In genomic region chr17:44309472-44309871, GRCh38 we compare ENCODE assay signal across 14 cellular contexts. TPM values are rescaled to one million over a fixed set of nuclear protein-coding genes. Genes with fewer than 3 reads are reported as not detected.
DNase-seq lines count a peak whose midpoint lies in the region; ATAC-seq, FAIRE-seq and TF ChIP-seq lines count a peak whose summit lies in the region.
"Had no signal": no experiment of that assay in that cellular context is flagged by ENCODE, and none has a peak within 500 bp of the region (broad histone marks: within the 10 kb centered on the region; RNA-seq: fewer than 3 reads in every experiment).

No MANE protein-coding gene starts in this region.

- H3K27me3 Mint-ChIP-seq in Calu3 (ENCODE audit: unreplicated experiment) (peaks cover 90% of the 10 kb centered on the region), memory B cell (peaks cover 31% of the 10 kb centered on the region)
- H3K27me3 Mint-ChIP-seq in activated T-helper 1 cell treated with anti-CD3 and anti-CD28 coated beads, Interleukin-12 subunit alpha, Interleukin-12 subunit beta, Interleukin-2, Interleukin-4 antibody, amounts not matched to agents 30 ng/mL and 10 ng/mL and 1 ng/mL, durations not matched to agents 14 hours and 24 hours and 36 hours (ENCODE audit: insufficient read depth): peaks cover 36% of the 10 kb centered on the region

- no peak overlapping the region; the same call in 2 of the 3 replicates for H3K4me2 ChIP-seq in A549

- H3K4me1 Mint-ChIP-seq in Calu3 (ENCODE audit: low read depth, unreplicated experiment): peaks cover 11% of the 10 kb centered on the region
- H3K4me1 Mint-ChIP-seq in activated T-helper 1 cell treated with anti-CD3 and anti-CD28 coated beads, Interleukin-12 subunit alpha, Interleukin-12 subunit beta, Interleukin-2, Interleukin-4 antibody, amounts not matched to agents 30 ng/mL and 10 ng/mL and 1 ng/mL, durations not matched to agents 14 hours and 24 hours and 36 hours (ENCODE audit: low read depth): no peaks in the 10 kb centered on the region
- H3K4me1 Mint-ChIP-seq in memory B cell: peaks cover 19% of the 10 kb centered on the region

- H3K27ac ChIP-seq in A549: no peak overlapping the region

- no peak overlapping the region for H3K4me3 ChIP-seq in A549

- 59% methylated on average over 5 of the region's 5 CpGs for WGBS in A549 (ENCODE audit: missing lambda C conversion rate)

- CTCF ChIA-PET in A549 (lab: Yijun Ruan, JAX): interaction anchor here (0.6 to 4.5 kb wide), 12 partner anchors 9 to 99 kb away, joined by 3 to 31 read pairs (median 4); partner anchors contain the start of gene SLC25A39
- CTCF ChIA-PET in Calu3 (lab: Charles Lee): interaction anchor here (0.6 to 1.8 kb wide), 4 partner anchors 14 to 91 kb away, joined by 3 to 5 read pairs (median 4); no protein-coding TSS in a partner anchor

- POLR2A ChIA-PET in A549 (lab: Yijun Ruan, JAX): interaction anchor here (0.9 kb wide), 1 partner anchor 88 kb away, joined by 4 read pairs; no protein-coding TSS in a partner anchor

- TF ChIP-seq RAD21 in A549 (conservative IDR thresholded peaks at IDR 0.05 in 1 of 2, IDR thresholded peaks at IDR 0.05 in 1 of 2): no peak

- H3K36me3 Mint-ChIP-seq in Calu3 (ENCODE audit: insufficient read depth, unreplicated experiment): peaks cover 15% of the 10 kb centered on the region
- H3K36me3 Mint-ChIP-seq in activated T-helper 1 cell treated with anti-CD3 and anti-CD28 coated beads, Interleukin-12 subunit alpha, Interleukin-12 subunit beta, Interleukin-2, Interleukin-4 antibody, amounts not matched to agents 30 ng/mL and 10 ng/mL and 1 ng/mL, durations not matched to agents 14 hours and 24 hours and 36 hours (ENCODE audit: low read depth): no peaks in the 10 kb centered on the region
- peaks cover 1% of the 10 kb centered on the region for H3K36me3 Mint-ChIP-seq in memory B cell

- TF ChIP-seq EP300 in A549 (IDR thresholded peaks at IDR 0.05): no peak

- H3K27ac Mint-ChIP-seq in Calu3 (ENCODE audit: unreplicated experiment) (no peak overlapping the region), memory B cell (no peak overlapping the region)
- no peak overlapping the region for H3K27ac Mint-ChIP-seq in activated T-helper 1 cell treated with anti-CD3 and anti-CD28 coated beads, Interleukin-12 subunit alpha, Interleukin-12 subunit beta, Interleukin-2, Interleukin-4 antibody, amounts not matched to agents 30 ng/mL and 10 ng/mL and 1 ng/mL, durations not matched to agents 14 hours and 24 hours and 36 hours
- H3K27ac Mint-ChIP-seq: activated CD8-positive, alpha-beta T cell treated with anti-CD3 and anti-CD28 coated beads for 36 hours; T-helper 2 cell treated with Interferon-gamma antibody and Interleukin-4, amounts not matched to agents 5 μg/mL and 100 μg/mL, for 36 hours had no signal

- no peaks in the 10 kb centered on the region for H3K9me3 ChIP-seq in A549
- H3K9me3 ChIP-seq: adrenal gland had no signal

- no peaks in the 10 kb centered on the region for H3K9me3 Mint-ChIP-seq in Calu3 (ENCODE audit: low read depth, unreplicated experiment)
- H3K9me3 Mint-ChIP-seq in activated T-helper 1 cell treated with anti-CD3 and anti-CD28 coated beads, Interleukin-12 subunit alpha, Interleukin-12 subunit beta, Interleukin-2, Interleukin-4 antibody, amounts not matched to agents 30 ng/mL and 10 ng/mL and 1 ng/mL, durations not matched to agents 14 hours and 24 hours and 36 hours: no peaks in the 10 kb centered on the region
- H3K9me3 Mint-ChIP-seq in memory B cell: no peaks in the 10 kb centered on the region
- H3K9me3 Mint-ChIP-seq: activated CD8-positive, alpha-beta T cell treated with anti-CD3 and anti-CD28 coated beads for 36 hours; T-helper 2 cell treated with Interferon-gamma antibody and Interleukin-4, amounts not matched to agents 5 μg/mL and 100 μg/mL, for 36 hours had no signal

- no peak for TF ChIP-seq CTCF in A549 (IDR thresholded peaks at IDR 0.05)
- peak; percentile 31 for TF ChIP-seq CTCF in Calu3 (IDR thresholded peaks at IDR 0.05; ENCODE audit: unreplicated experiment)

- no TSS peak for BruUV-seq in Calu3 (replicated peaks; lab: Mats Ljungman, UMichigan)

- peaks cover 15% of the 10 kb centered on the region for H3K4me1 ChIP-seq in A549

- no peak overlapping the region for H3K4me3 Mint-ChIP-seq in Calu3 (ENCODE audit: low read depth, unreplicated experiment)
- peak overlapping the region; percentile 50 for H3K4me3 Mint-ChIP-seq in activated T-helper 1 cell treated with anti-CD3 and anti-CD28 coated beads, Interleukin-12 subunit alpha, Interleukin-12 subunit beta, Interleukin-2, Interleukin-4 antibody, amounts not matched to agents 30 ng/mL and 10 ng/mL and 1 ng/mL, durations not matched to agents 14 hours and 24 hours and 36 hours
- peak overlapping the region; percentile 51 for H3K4me3 Mint-ChIP-seq in memory B cell
- H3K4me3 Mint-ChIP-seq: T-helper 2 cell treated with Interferon-gamma antibody and Interleukin-4, amounts not matched to agents 5 μg/mL and 100 μg/mL, for 36 hours had no signal

- no peak for DNase-seq in A549 (ENCODE audit: low read depth in 1 of 2, low spot score in 1 of 2)
- DNase-seq in Calu3: peak; percentile 61
- no peak for DNase-seq in activated T-helper 1 cell treated with anti-CD3 and anti-CD28 coated beads, Interleukin-12 subunit alpha, Interleukin-12 subunit beta, Interleukin-2, Interleukin-4 antibody, amounts not matched to agents 30 ng/mL and 10 ng/mL and 1 ng/mL, durations not matched to agents 14 hours and 24 hours and 36 hours (ENCODE audit: low spot score)
- no peak for DNase-seq in memory B cell (ENCODE audit: low spot score in 2 of 2)
- DNase-seq in effector CD4-positive, alpha-beta T cell: no peak
- no peak for DNase-seq in NCI-H2107 (lab: John Stamatoyannopoulos, UW)
- DNase-seq: activated CD8-positive, alpha-beta T cell treated with anti-CD3 and anti-CD28 coated beads for 36 hours; effector memory CD4-positive, alpha-beta T cell had no signal

- TF ChIP-seq POLR2A in A549 (IDR thresholded peaks at IDR 0.05; ENCODE audit: low read length): no peak

- intact Hi-C loops in Calu3 (cut with micrococcal nuclease; ENCODE audit: unreplicated experiment): no loop called here
- intact Hi-C loops in activated T-helper 1 cell treated with anti-CD3 and anti-CD28 coated beads, Interleukin-12 subunit alpha, Interleukin-12 subunit beta, Interleukin-2, Interleukin-4 antibody, amounts not matched to agents 30 ng/mL and 10 ng/mL and 1 ng/mL, durations not matched to agents 14 hours and 24 hours and 36 hours (cut with micrococcal nuclease): loop anchor here (5.0 kb wide), 1 partner anchor 302 kb away; no protein-coding TSS in a partner anchor

- peak; percentile 1 to 15; a peak in 1 of 6 replicates for ATAC-seq in A549
- ATAC-seq in memory B cell (ENCODE audit: low read depth): no peak
- no peak for ATAC-seq in HG02642 (IDR thresholded peaks at IDR 0.05; ENCODE audit: poor library complexity, unreplicated experiment)
- no peak for ATAC-seq in GM19395 (IDR thresholded peaks at IDR 0.05; ENCODE audit: unreplicated experiment)

- FAIRE-seq in A549 (lab: Jason Lieb, UNC): no peak

RNA-seq across cellular contexts. Expression of gene RUNDC3A, which starts 1.1 kb away (rescaled TPM):
- polyA plus RNA-seq in A549 (2011; rRNA removed) (0.45 and 0.57 TPM in 2 replicates), A549 (2017; fragmentation: RNase III; extraction: RNeasy Plus Mini Kit Qiagen cat#74134 plus additional on column Dnase treatment) (0.21 to 0.48 TPM (median 0.22 TPM) in 3 replicates)
- 0.52 and 0.62 TPM in 2 replicates for polyA plus RNA-seq in A549 (2012; cell fraction: cytosol; rRNA removed)
- polyA plus RNA-seq in A549 (2012; cell fraction: nucleus; rRNA removed): 1.4 and 1.8 TPM in 2 replicates
- 0.33 and 0.54 TPM in 2 replicates for polyA minus RNA-seq in A549 (2011; rRNA and poly(A)+ RNA removed)
- 0.86 and 1.2 TPM in 2 replicates for total RNA-seq in Calu3 (2022)
- total RNA-seq in activated T-helper 1 cell treated with anti-CD3 and anti-CD28 coated beads, Interleukin-12 subunit alpha, Interleukin-12 subunit beta, Interleukin-2, Interleukin-4 antibody, amounts not matched to agents 30 ng/mL and 10 ng/mL and 1 ng/mL, durations not matched to agents 14 hours and 24 hours and 36 hours: 0.13 and 0.22 TPM in 2 replicates
- total RNA-seq: lung microvascular endothelial cell had no signal

RNA-seq across cellular contexts. Expression of gene SLC25A39, which starts 15.2 kb away (rescaled TPM):
- polyA plus RNA-seq in A549 (2011; rRNA removed): 80.9 and 90.1 TPM in 2 replicates
- 288 and 335 TPM in 2 replicates for polyA plus RNA-seq in A549 (2012; cell fraction: cytosol; rRNA removed)
- 507 and 616 TPM in 2 replicates for polyA plus RNA-seq in A549 (2012; cell fraction: nucleus; rRNA removed)
- polyA plus RNA-seq in A549 (2017; fragmentation: RNase III; extraction: RNeasy Plus Mini Kit Qiagen cat#74134 plus additional on column Dnase treatment): 147 to 154 TPM (median 150 TPM) in 3 replicates
- polyA minus RNA-seq in A549 (2011; rRNA and poly(A)+ RNA removed): 62.5 and 70.8 TPM in 2 replicates
- 271 and 297 TPM in 2 replicates for total RNA-seq in Calu3 (2022)
- 169 and 180 TPM in 2 replicates for total RNA-seq in activated T-helper 1 cell treated with anti-CD3 and anti-CD28 coated beads, Interleukin-12 subunit alpha, Interleukin-12 subunit beta, Interleukin-2, Interleukin-4 antibody, amounts not matched to agents 30 ng/mL and 10 ng/mL and 1 ng/mL, durations not matched to agents 14 hours and 24 hours and 36 hours

RNA-seq across cellular contexts. Expression of gene GRN, which starts 35.6 kb away (rescaled TPM):
- polyA plus RNA-seq in A549 (2011; rRNA removed) (111 and 147 TPM in 2 replicates), A549 (2017; fragmentation: RNase III; extraction: RNeasy Plus Mini Kit Qiagen cat#74134 plus additional on column Dnase treatment) (146 to 198 TPM (median 197 TPM) in 3 replicates)
- polyA plus RNA-seq in A549 (2012; cell fraction: cytosol; rRNA removed): 216 and 242 TPM in 2 replicates
- polyA plus RNA-seq in A549 (2012; cell fraction: nucleus; rRNA removed): 645 and 899 TPM in 2 replicates
- polyA minus RNA-seq in A549 (2011; rRNA and poly(A)+ RNA removed): 81.3 and 100 TPM in 2 replicates
- total RNA-seq in Calu3 (2022): 376 and 480 TPM in 2 replicates
- total RNA-seq in activated T-helper 1 cell treated with anti-CD3 and anti-CD28 coated beads, Interleukin-12 subunit alpha, Interleukin-12 subunit beta, Interleukin-2, Interleukin-4 antibody, amounts not matched to agents 30 ng/mL and 10 ng/mL and 1 ng/mL, durations not matched to agents 14 hours and 24 hours and 36 hours: 32.7 and 42.9 TPM in 2 replicates

RNA-seq across cellular contexts. Expression of gene SLC4A1, which starts 41.5 kb away (rescaled TPM):
- 0.03 TPM in 1 of 2 replicates, not detected in the other for polyA plus RNA-seq in A549 (2011; rRNA removed)
- 0.01 TPM in 1 of 2 replicates, not detected in the other for polyA plus RNA-seq in A549 (2012; cell fraction: cytosol; rRNA removed)
- 0.02 and 0.21 TPM in 2 replicates for polyA plus RNA-seq in A549 (2012; cell fraction: nucleus; rRNA removed)
- not detected in 3 replicates for polyA plus RNA-seq in A549 (2017; fragmentation: RNase III; extraction: RNeasy Plus Mini Kit Qiagen cat#74134 plus additional on column Dnase treatment)
- polyA minus RNA-seq in A549 (2011; rRNA and poly(A)+ RNA removed): not detected in 2 replicates
- total RNA-seq in Calu3 (2022): not detected in 2 replicates
- not detected in 2 replicates for total RNA-seq in activated T-helper 1 cell treated with anti-CD3 and anti-CD28 coated beads, Interleukin-12 subunit alpha, Interleukin-12 subunit beta, Interleukin-2, Interleukin-4 antibody, amounts not matched to agents 30 ng/mL and 10 ng/mL and 1 ng/mL, durations not matched to agents 14 hours and 24 hours and 36 hours
- total RNA-seq: activated CD8-positive, alpha-beta T cell treated with anti-CD3 and anti-CD28 coated beads for 36 hours; lung microvascular endothelial cell; renal cortical epithelial cell had no signal

RNA-seq across cellular contexts. Expression of gene FAM171A2, which starts 54.2 kb away (rescaled TPM):
- polyA plus RNA-seq in A549 (2011; rRNA removed) (1.8 and 2.7 TPM in 2 replicates), A549 (2017; fragmentation: RNase III; extraction: RNeasy Plus Mini Kit Qiagen cat#74134 plus additional on column Dnase treatment) (3.0 to 4.2 TPM (median 3.9 TPM) in 3 replicates)
- 3.2 and 6.0 TPM in 2 replicates for polyA plus RNA-seq in A549 (2012; cell fraction: cytosol; rRNA removed)
- 7.2 and 9.5 TPM in 2 replicates for polyA plus RNA-seq in A549 (2012; cell fraction: nucleus; rRNA removed)
- polyA minus RNA-seq in A549 (2011; rRNA and poly(A)+ RNA removed): 1.6 and 3.5 TPM in 2 replicates
- total RNA-seq in Calu3 (2022): 0.95 and 2.0 TPM in 2 replicates
- total RNA-seq in activated T-helper 1 cell treated with anti-CD3 and anti-CD28 coated beads, Interleukin-12 subunit alpha, Interleukin-12 subunit beta, Interleukin-2, Interleukin-4 antibody, amounts not matched to agents 30 ng/mL and 10 ng/mL and 1 ng/mL, durations not matched to agents 14 hours and 24 hours and 36 hours: 0.10 and 0.29 TPM in 2 replicates

Comparison
In these comparisons a context has a peak if more than half of its experiments do, and no peak if none do; other contexts are left out.
1. ATAC-seq: peak in A549 (2 of 2); none in memory B cell (single experiment), HG02642 (single experiment) and GM19395 (single experiment).